Comparison of ENCODE assay signal across 22 cellular contexts in genomic region chr1:218742478-218743260, GRCh38.
A peak's percentile ranks its signal among the peaks of the same experiment; 100 is the strongest.
DNase-seq lines count a peak whose midpoint lies in the region; ATAC-seq, FAIRE-seq and TF ChIP-seq lines count a peak whose summit lies in the region.
"Had no signal": no experiment of that assay in that cellular context is flagged by ENCODE, and none has a peak within 500 bp of the region (broad histone marks: within the 10 kb centered on the region; RNA-seq: fewer than 3 reads in every experiment).

No MANE protein-coding gene starts in this region.

- no peak overlapping the region for H2BK12ac ChIP-seq in H1 (ENCODE audit: low read depth, low read length)

- H2BK120ac ChIP-seq in H1 (replicated peaks; ENCODE audit: low read depth, low read length) = no peak overlapping the region

- no peak overlapping the region for H3K14ac ChIP-seq in H1 (ENCODE audit: insufficient read length)

- H3K4ac ChIP-seq in H1 (replicated peaks; ENCODE audit: insufficient read length, low read depth, low read length) = no peak overlapping the region

- H2AK5ac ChIP-seq in H1 (ENCODE audit: low read depth, low read length) = no peak overlapping the region

- H4K20me1 ChIP-seq in PC-3 (ENCODE audit: low read length) (no peaks in the 10 kb centered on the region), H1 (replicated peaks in 1 of 2; ENCODE audit: control insufficient read depth in 1 of 2, insufficient read depth in 2 of 2, low read length in 2 of 2) (no peaks in the 10 kb centered on the region), osteoblast (ENCODE audit: insufficient read depth, low read length) (no peaks in the 10 kb centered on the region)

- 83% methylated on average over 5 of the region's 6 CpGs; no CpG with 5 or more reads in 1 of the 2 experiments for WGBS in H1 (ENCODE audit: extremely low coverage in 1 of 2, insufficient coverage in 1 of 2, insufficient read length in 1 of 2, insufficient replicate concordance in 2 of 2, low coverage in 1 of 2, low lambda C conversion rate in 2 of 2, missing lambda C conversion rate in 1 of 2), 2 experiments

- H3K27ac ChIP-seq in PC-3 (ENCODE audit: low read length) = no peak overlapping the region
- no peak overlapping the region for H3K27ac ChIP-seq in H1 (ENCODE audit: low read depth, low read length)
- no peak overlapping the region for H3K27ac ChIP-seq in osteoblast (ENCODE audit: low read depth, low read length)
- no peak overlapping the region for H3K27ac ChIP-seq in caudate nucleus (ENCODE audit: low read depth, low read length)
- H3K27ac ChIP-seq: stomach, transverse colon had no signal

- no peak overlapping the region for H3K9ac ChIP-seq in PC-3 (ENCODE audit: low read length)
- no peak overlapping the region for H3K9ac ChIP-seq in H1 (replicated peaks in 1 of 4; ENCODE audit: extremely low read depth in 1 of 4, low read depth in 3 of 4, low read length in 3 of 4)

- H3F3A ChIP-seq in PC-3 (ENCODE audit: low read length, unreplicated experiment) = no peaks in the 10 kb centered on the region

- no peaks in the 10 kb centered on the region for H3K27me3 ChIP-seq in PC-3 (ENCODE audit: low read length)
- no peaks in the 10 kb centered on the region for H3K27me3 ChIP-seq in H1 (replicated peaks in 1 of 4; ENCODE audit: control insufficient read depth in 3 of 4, extremely low read depth in 1 of 4, insufficient read depth in 3 of 4, low read length in 3 of 4)
- no peaks in the 10 kb centered on the region for H3K27me3 ChIP-seq in osteoblast (ENCODE audit: insufficient read depth, low read length)
- H3K27me3 ChIP-seq: stomach, transverse colon had no signal

- no TSS peak for BruUV-seq in PC-3 (replicated peaks; lab: Mats Ljungman, UMichigan)

- H4K8ac ChIP-seq in H1 (ENCODE audit: extremely low read depth, insufficient read depth, low read length) = no peak overlapping the region

- no peak overlapping the region for H3K56ac ChIP-seq in H1 (replicated peaks; ENCODE audit: insufficient read length, low read depth, low read length)

- H3K23ac ChIP-seq in H1 (ENCODE audit: insufficient read length) = no peak overlapping the region

- H3K23me2 ChIP-seq in H1 (ENCODE audit: low read depth, low read length) = no peaks in the 10 kb centered on the region

- no peak overlapping the region for H3K18ac ChIP-seq in H1 (ENCODE audit: extremely low read depth, low read length)

- ATAC-seq in PC-3 = peak; percentile 58
- ATAC-seq: activated CD8-positive, alpha-beta memory T cell treated with anti-CD3 and anti-CD28 coated beads, Interleukin-2, amount 10 ng/mL, durations not matched to agents 7 days and 5 days; effector memory CD8-positive, alpha-beta T cell; GM23338; left colon; naive thymus-derived CD4-positive, alpha-beta T cell; T-cell had no signal

- TF ChIP-seq EP300 in H1 (IDR thresholded peaks at IDR 0.05; ENCODE audit: borderline replicate concordance in 1 of 2, low read depth in 2 of 2, low read length in 2 of 2) = no peak

- DNase-seq in DMS53 (lab: John Stamatoyannopoulos, UW) (peak; percentile 57), DMS53 treated with DMSO at 0.1 percent for 48 hours (lab: John Stamatoyannopoulos, UW; ENCODE audit: unreplicated experiment) (no peak), PC-3 (peak; percentile 72), H1 (ENCODE audit: low read depth in 1 of 2, low spot score in 2 of 2) (no peak), osteoblast (ENCODE audit: insufficient read length, low spot score, missing footprints) (peak; percentile 36), caudate nucleus (lab: John Stamatoyannopoulos, UW) (no peak), H54 (ENCODE audit: insufficient read length, low spot score) (no peak), C1 segment of cervical spinal cord (lab: John Stamatoyannopoulos, UW) (no peak)
- DNase-seq: 8988T; activated CD4-positive, alpha-beta T cell treated with anti-CD3 and anti-CD28 coated beads, Interleukin-2, amount 10 ng/mL, durations not matched to agents 7 days and 5 days; activated CD8-positive, alpha-beta memory T cell treated with anti-CD3 and anti-CD28 coated beads, Interleukin-2, amount 10 ng/mL, durations not matched to agents 7 days and 5 days; DND-41; effector memory CD8-positive, alpha-beta T cell; left colon; naive thymus-derived CD4-positive, alpha-beta T cell; NCI-H1417; NCI-H524 treated with DMSO at 0.1 percent for 48 hours; SHP77; stomach; T-cell; transverse colon had no signal

- no peak overlapping the region for H2BK15ac ChIP-seq in H1 (ENCODE audit: low read length)

- no peaks in the 10 kb centered on the region for H3K79me1 ChIP-seq in H1 (ENCODE audit: low read depth, low read length)

- H3K4me2 ChIP-seq in PC-3 (ENCODE audit: low read length) (no peak overlapping the region), H1 (ENCODE audit: insufficient read depth in 1 of 2, low read depth in 2 of 2, low read length in 2 of 2) (no peak overlapping the region), osteoblast (ENCODE audit: insufficient read depth, low read length) (no peak overlapping the region)
- H3K4me2 ChIP-seq: GM23338 had no signal

- TF ChIP-seq CTCF in PC-3 (conservative IDR thresholded peaks at IDR 0.05; ENCODE audit: low read depth, low read length) = no peak
- no peak for TF ChIP-seq CTCF in H1 (IDR thresholded peaks at IDR 0.05; ENCODE audit: control extremely low read depth in 1 of 3, insufficient read depth in 1 of 3, low read depth in 1 of 3, low read length in 3 of 3)
- no peak for TF ChIP-seq CTCF in osteoblast (IDR thresholded peaks at IDR 0.05; ENCODE audit: extremely low read depth, low read depth, low read length)

- H3K9me3 ChIP-seq in PC-3 (ENCODE audit: low read length) (no peaks in the 10 kb centered on the region), H1 (ENCODE audit: insufficient read depth in 2 of 2, low read depth in 1 of 2, low read length in 1 of 2) (no peaks in the 10 kb centered on the region; a peak in 1 of 4 replicates), osteoblast (ENCODE audit: low read depth, low read length) (no peaks in the 10 kb centered on the region)

- no peak overlapping the region for H4K5ac ChIP-seq in H1 (ENCODE audit: insufficient read length, low read depth, low read length)

- TF ChIP-seq RAD21 in H1 (IDR thresholded peaks at IDR 0.05 in 1 of 2, conservative IDR thresholded peaks at IDR 0.05 in 1 of 2; ENCODE audit: low read depth in 2 of 2, low read length in 2 of 2) = no peak

- POLR2A ChIA-PET in PC-3 (lab: Charles Lee; ENCODE audit: unreplicated experiment) (no interaction called here), H1 (lab: Charles Lee; ENCODE audit: partially characterized antibody) (no interaction called here)

- H4K91ac ChIP-seq in H1 (replicated peaks; ENCODE audit: insufficient read length, low read length) = no peak overlapping the region

- H3K36me3 ChIP-seq in PC-3 (ENCODE audit: low read depth, low read length) = no peaks in the 10 kb centered on the region
- no peaks in the 10 kb centered on the region for H3K36me3 ChIP-seq in H1 (ENCODE audit: control insufficient read depth in 2 of 4, insufficient read depth in 4 of 4, low read length in 3 of 4)
- no peaks in the 10 kb centered on the region for H3K36me3 ChIP-seq in osteoblast (ENCODE audit: insufficient read depth, low read length)
- H3K36me3 ChIP-seq: stomach, transverse colon had no signal

- no peaks in the 10 kb centered on the region for H3K9me2 ChIP-seq in PC-3 (replicated peaks; ENCODE audit: low read length)

- no peaks in the 10 kb centered on the region for H3K79me2 ChIP-seq in PC-3 (ENCODE audit: low read length)
- no peaks in the 10 kb centered on the region for H3K79me2 ChIP-seq in H1 (ENCODE audit: control insufficient read depth in 1 of 2, insufficient read depth in 2 of 2, low read length in 2 of 2)
- H3K79me2 ChIP-seq in osteoblast (ENCODE audit: insufficient read depth, low read length) = no peaks in the 10 kb centered on the region

- H3K4me1 ChIP-seq in PC-3 (ENCODE audit: insufficient read depth, low read length) (peaks cover 11% of the 10 kb centered on the region), H1 (replicated peaks in 1 of 4; ENCODE audit: control insufficient read depth in 3 of 4, insufficient read depth in 4 of 4, low read length in 3 of 4) (no peaks in the 10 kb centered on the region), osteoblast (ENCODE audit: insufficient read depth, low read length) (no peaks in the 10 kb centered on the region)
- H3K4me1 ChIP-seq: stomach, transverse colon had no signal

- TF ChIP-seq POLR2A in H1 (IDR thresholded peaks at IDR 0.05; ENCODE audit: control extremely low read depth in 1 of 2, low read depth in 2 of 2, low read length in 2 of 2) = no peak
- no peak for TF ChIP-seq POLR2A in H54 (IDR thresholded peaks at IDR 0.05; ENCODE audit: low read depth, low read length)

- H2AFZ ChIP-seq in PC-3 (ENCODE audit: low read length) = peak overlapping the region; percentile 5; the same call in 1 of the 2 replicates
- H2AFZ ChIP-seq in H1 (ENCODE audit: low read length) = no peak overlapping the region
- H2AFZ ChIP-seq in osteoblast (ENCODE audit: low read length) = no peak overlapping the region
- H2AFZ ChIP-seq: GM23338 had no signal

- no peak for FAIRE-seq in H1 (lab: Jason Lieb, UNC)
- no peak for FAIRE-seq in H54 (lab: Jason Lieb, UNC)

- intact Hi-C loops in PC-3 (cut with micrococcal nuclease) = no loop called here

- H2BK5ac ChIP-seq in H1 (ENCODE audit: low read depth, low read length) = no peak overlapping the region

- H2BK20ac ChIP-seq in H1 (ENCODE audit: low read length) = no peak overlapping the region

- H3K4me3 ChIP-seq in PC-3 (ENCODE audit: low read length) = no peak overlapping the region
- no peak overlapping the region for H3K4me3 ChIP-seq in H1 (ENCODE audit: extremely low read depth in 1 of 4, insufficient read depth in 2 of 4, low read depth in 3 of 4, low read length in 4 of 4)
- H3K4me3 ChIP-seq in osteoblast (ENCODE audit: insufficient read depth, low read length) = no peak overlapping the region
- H3K4me3 ChIP-seq: GM23338, stomach, transverse colon had no signal

- CTCF ChIA-PET in PC-3 (lab: Charles Lee) = no interaction called here
- CTCF ChIA-PET in H1 (lab: Charles Lee; ENCODE audit: partially characterized antibody) = no interaction called here

TF ChIP-seq in H1, 55 proteins besides CTCF, POLR2A, EP300 and RAD21:
- TF ChIP-seq FOSL1 (IDR thresholded peaks at IDR 0.05; ENCODE audit: insufficient read depth, low read depth, low read length) (no peak), KDM4A (IDR thresholded peaks at IDR 0.05; ENCODE audit: low read depth, low read length, severe bottlenecking) (no peak), RFX5 (IDR thresholded peaks at IDR 0.05; ENCODE audit: borderline replicate concordance, low read depth, low read length) (peak; percentile 23; the same call in 1 of the 2 replicates), SP2 (IDR thresholded peaks at IDR 0.05; ENCODE audit: low read length) (no peak)

Comparison
In these comparisons a context has a peak if more than half of its experiments do, and no peak if none do; other contexts are left out.
1. DNase-seq: peak in DMS53 (single experiment), PC-3 (single experiment) and osteoblast (single experiment); none in DMS53 treated with DMSO at 0.1 percent for 48 hours (single experiment), H1 (0 of 2), caudate nucleus (0 of 61), H54 (single experiment) and C1 segment of cervical spinal cord (0 of 14).